In genomic region chr9:137064027-137064879, GRCh38 we compare ENCODE assay signal across 9 cellular contexts. TPM values are rescaled to one million over a fixed set of nuclear protein-coding genes. Genes with fewer than 3 reads are reported as not detected.
DNase-seq lines count a peak whose midpoint lies in the region; ATAC-seq and TF ChIP-seq lines count a peak whose summit lies in the region.
"Had no signal": no experiment of that assay in that cellular context is flagged by ENCODE, and none has a peak within 500 bp of the region (broad histone marks: within the 10 kb centered on the region; RNA-seq: fewer than 3 reads in every experiment).

No MANE protein-coding gene starts in this region.

- TF ChIP-seq CTCF in Caco-2 (IDR thresholded peaks at IDR 0.05; ENCODE audit: insufficient read depth in 1 of 2, low read depth in 1 of 2, low read length in 1 of 2, severe bottlenecking in 1 of 2, unreplicated experiment in 1 of 2) (peak; percentile 90 to 94), VCaP (conservative IDR thresholded peaks at IDR 0.05) (peak; percentile 98), mammary epithelial cell (conservative IDR thresholded peaks at IDR 0.05 in 1 of 2, IDR thresholded peaks at IDR 0.05 in 1 of 2; ENCODE audit: extremely low read depth in 1 of 2, insufficient read depth in 1 of 2, low read depth in 1 of 2, low read length in 2 of 2) (peak; percentile 87 to 94)

- H3K4me3 Mint-ChIP-seq in Caco-2 (ENCODE audit: unreplicated experiment), result no peak overlapping the region

- no peak overlapping the region for H3K27ac Mint-ChIP-seq in Caco-2 (ENCODE audit: unreplicated experiment)

- in situ Hi-C loops in mammary epithelial cell (cut with MboI; ENCODE audit: low sequenced_read_pairs in 2 of 2), result no loop called here

- H3K36me3 Mint-ChIP-seq in Caco-2 (ENCODE audit: insufficient read depth, unreplicated experiment), result peaks cover 24% of the 10 kb centered on the region

- H3K27me3 Mint-ChIP-seq in Caco-2 (ENCODE audit: insufficient read depth, unreplicated experiment), result no peaks in the 10 kb centered on the region

- no peaks in the 10 kb centered on the region for H4K20me1 ChIP-seq in mammary epithelial cell (ENCODE audit: insufficient read depth, low read length)

- CTCF ChIA-PET in Caco-2 (lab: Charles Lee) (interaction anchor here (0.5 to 2.1 kb wide), 14 partner anchors 9 to 222 kb away, joined by 3 to 31 read pairs (median 5); partner anchors contain the start of genes AJM1, ANAPC2, ENTPD2 and MAN1B1), mammary epithelial cell (lab: Charles Lee; ENCODE audit: low non-redundant PET) (interaction anchor here (0.6 to 1.0 kb wide), 4 partner anchors 9 to 36 kb away, joined by 3 to 22 read pairs (median 6); no protein-coding TSS in a partner anchor)

- H3K9me3 Mint-ChIP-seq in Caco-2 (ENCODE audit: unreplicated experiment), result no peaks in the 10 kb centered on the region

- intact Hi-C loops in Caco-2 (cut with micrococcal nuclease; ENCODE audit: unreplicated experiment) (no loop called here), mammary epithelial cell (cut with micrococcal nuclease) (loop anchor here (10.0 kb wide), 1 partner anchor 279 kb away; no protein-coding TSS in a partner anchor), left colon (cut with DNase I, micrococcal nuclease) (no loop called here)

- peak overlapping the region; percentile 14; the same call in 1 of the 2 replicates for H3K27ac ChIP-seq in VCaP
- no peak overlapping the region for H3K27ac ChIP-seq in mammary epithelial cell (ENCODE audit: insufficient read depth, low read depth, low read length)

- BruUV-seq in Caco-2 (replicated peaks; lab: Mats Ljungman, UMichigan) (no TSS peak), mammary epithelial cell (replicated peaks; lab: Mats Ljungman, UMichigan) (no TSS peak)

- DNase-seq in Caco-2, result peak in 1 of 2 experiments; percentile 72
- DNase-seq in HuH-7.5 (ENCODE audit: low spot score), result peak; percentile 79
- no peak for DNase-seq in mammary epithelial cell
- peak in 1 of 2 donors; percentile 79 for DNase-seq in left colon
- peak; percentile 34 for DNase-seq in stimulated activated CD8-positive, alpha-beta memory T cell treated with anti-CD3 and anti-CD28 coated beads, Interleukin-12 subunit alpha, Interleukin-12 subunit beta, amount 100 ng/mL, for 4 hours (ENCODE audit: low read depth)

- dilution Hi-C loops in mammary epithelial cell (cut with HindIII; ENCODE audit: low sequenced_read_pairs), result no loop called here

- no peak overlapping the region for H3K9ac ChIP-seq in mammary epithelial cell (ENCODE audit: insufficient read depth, low read length)

- POLR2A ChIA-PET in Caco-2 (lab: Charles Lee), result interaction anchor here (0.5 to 0.6 kb wide), 2 partner anchors 56 to 339 kb away, joined by 7 to 10 read pairs; no protein-coding TSS in a partner anchor

- H3K4me1 Mint-ChIP-seq in Caco-2 (ENCODE audit: low read depth, unreplicated experiment), result peaks cover 10% of the 10 kb centered on the region

- H3K4me1 ChIP-seq in Caco-2 (peaks cover 15% of the 10 kb centered on the region), mammary epithelial cell (ENCODE audit: insufficient read depth, low read length) (peaks cover 42% of the 10 kb centered on the region)

- H3K4me2 ChIP-seq in mammary epithelial cell (ENCODE audit: insufficient read depth, low read depth, low read length), result peak overlapping the region; percentile 22

- H3K79me2 ChIP-seq in mammary epithelial cell (ENCODE audit: insufficient read depth, low read length), result peaks cover 2% of the 10 kb centered on the region

- H2AFZ ChIP-seq in mammary epithelial cell (ENCODE audit: low read depth, low read length), result no peak overlapping the region

- H3K9me3 ChIP-seq in Caco-2 (no peaks in the 10 kb centered on the region), mammary epithelial cell (replicated peaks; ENCODE audit: insufficient read depth, low read length) (no peaks in the 10 kb centered on the region)

- peak; percentile 68 for ATAC-seq in left colon
- no peak for ATAC-seq in HG02623 (IDR thresholded peaks at IDR 0.05; ENCODE audit: unreplicated experiment)
- ATAC-seq in GM18873 (IDR thresholded peaks at IDR 0.05; ENCODE audit: low FRiP score, unreplicated experiment), result no peak

- H3K27me3 ChIP-seq in Caco-2 (replicated peaks; ENCODE audit: control insufficient read depth, insufficient read depth, low read length), result no peaks in the 10 kb centered on the region
- H3K27me3 ChIP-seq in mammary epithelial cell (ENCODE audit: insufficient read depth, low read length), result no peaks in the 10 kb centered on the region

- H3K4me3 ChIP-seq in Caco-2 (ENCODE audit: low read depth, low read length) (no peak overlapping the region), mammary epithelial cell (replicated peaks in 1 of 3; ENCODE audit: insufficient read depth in 1 of 3, low read depth in 2 of 3, low read length in 3 of 3) (no peak overlapping the region)

- 0 out of 2 replicates have a peak, but pooled peaks cover 2% of the 10 kb centered on the region for H3K36me3 ChIP-seq in Caco-2 (ENCODE audit: control insufficient read depth, insufficient read depth, low read length)
- H3K36me3 ChIP-seq in mammary epithelial cell (ENCODE audit: insufficient read depth, low read length), result no peaks in the 10 kb centered on the region

- 1% methylated on average over 12 of the region's 55 CpGs for WGBS in mammary epithelial cell (ENCODE audit: low coverage, missing lambda C conversion rate)

RNA-seq across cellular contexts. Expression of gene SAPCD2, which starts 6.1 kb away (rescaled TPM):
- total RNA-seq in Caco-2 (2022), result 53.3 and 57.5 TPM in 2 replicates
- total RNA-seq in mammary epithelial cell, result 1 to 10 TPM; 1.0 to 6.9 TPM
- 3.9 TPM for polyA plus RNA-seq in mammary epithelial cell
- polyA minus RNA-seq in mammary epithelial cell, result 1.7 TPM
- 10 to 100 TPM; 10.3 to 16.8 TPM for total RNA-seq in left colon

RNA-seq across cellular contexts. Expression of gene ENTPD2, which starts 10.4 kb away (rescaled TPM):
- total RNA-seq in Caco-2 (2022) (2.9 and 3.4 TPM in 2 replicates), mammary epithelial cell (10 to 100 TPM; 15.5 to 19.5 TPM), left colon (10 to 100 TPM; 25.0 to 26.3 TPM)
- polyA plus RNA-seq in mammary epithelial cell, result 3.5 TPM
- 21.7 TPM for polyA minus RNA-seq in mammary epithelial cell
- total RNA-seq: LHCN-M2 had no signal

RNA-seq across cellular contexts. Expression of gene UAP1L1, which starts 13.1 kb away (rescaled TPM):
- 22.7 and 24.6 TPM in 2 replicates for total RNA-seq in Caco-2 (2022)
- total RNA-seq in mammary epithelial cell, result 1 to 10 TPM; 5.3 to 7.5 TPM
- 3.9 TPM for polyA plus RNA-seq in mammary epithelial cell
- 14.2 TPM for polyA minus RNA-seq in mammary epithelial cell
- total RNA-seq in left colon, result 10 to 100 TPM; 13.0 to 18.2 TPM

RNA-seq across cellular contexts. Expression of gene NPDC1, which starts 18.3 kb away (rescaled TPM):
- total RNA-seq in Caco-2 (2022), result 44.1 and 49.2 TPM in 2 replicates
- total RNA-seq in mammary epithelial cell, result 10 to 100 TPM; 15.5 to 86.8 TPM
- 19.3 TPM for polyA plus RNA-seq in mammary epithelial cell
- polyA minus RNA-seq in mammary epithelial cell, result 12.7 TPM
- 100 to 1,000 TPM; 170 to 204 TPM for total RNA-seq in left colon

RNA-seq across cellular contexts. Expression of gene MAN1B1, which starts 22.5 kb away (rescaled TPM):
- total RNA-seq in Caco-2 (2022) (57.7 and 58.0 TPM in 2 replicates), mammary epithelial cell (10 to 100 TPM; 62.3 to 67.0 TPM), left colon (10 to 100 TPM; 50.0 to 53.5 TPM)
- 48.3 TPM for polyA plus RNA-seq in mammary epithelial cell
- polyA minus RNA-seq in mammary epithelial cell, result 33.1 TPM
